Comparison of ENCODE assay signal across 8 cellular contexts in genomic region chr22:20020533-20021195, GRCh38. TPM values are rescaled to one million over a fixed set of nuclear protein-coding genes. Genes with fewer than 3 reads are reported as not detected.
DNase-seq lines count a peak whose midpoint lies in the region; ATAC-seq, FAIRE-seq and TF ChIP-seq lines count a peak whose summit lies in the region.

TANGO2 (plus strand) TSS chr22:20021110; CDS start chr22:20036799, 15,689 bp downstream.

- peaks cover 44% of the 10 kb centered on the region for H3K4me1 ChIP-seq in HepG2 (ENCODE audit: insufficient read depth, low read length)

- H3K27me3 Mint-ChIP-seq in dendritic cell treated with granulocyte-macrophage colony-stimulating factor and Interleukin-4, amounts not matched to agents 40 ng/mL and 50 ng/mL, for 4 days, result peaks cover 25% of the 10 kb centered on the region

- in situ Hi-C loops in HepG2 (cut with HindIII; ENCODE audit: extremely low pct_ligation_motif_present, low pct_unique_long_range_greater_than_20kb), result no loop called here

- ATAC-seq in HG03460 (IDR thresholded peaks at IDR 0.05; ENCODE audit: unreplicated experiment) (peak; percentile 63), HepG2 (peak; percentile 85)

- TF ChIP-seq POLR2A in HepG2 (IDR thresholded peaks at IDR 0.05; ENCODE audit: insufficient read depth in 1 of 2, low read depth in 2 of 2, low read length in 2 of 2), result peak; percentile 71 to 88

- no peak for TF ChIP-seq EP300 in HepG2 (IDR thresholded peaks at IDR 0.05; ENCODE audit: low read depth in 2 of 2, low read length in 2 of 2)
- TF ChIP-seq EP300 in HepG2 (CRISPR knock-in tag; IDR thresholded peaks at IDR 0.05; ENCODE audit: borderline replicate concordance), result no peak

- H3K9me3 Mint-ChIP-seq in dendritic cell treated with granulocyte-macrophage colony-stimulating factor and Interleukin-4, amounts not matched to agents 40 ng/mL and 50 ng/mL, for 4 days, result no peaks in the 10 kb centered on the region

- H3K4me3 ChIP-seq in HepG2 (replicated peaks in 1 of 3; ENCODE audit: insufficient read depth in 1 of 3, low read depth in 2 of 3, low read length in 3 of 3), result peak within 1 kb of the TSS; percentile 83 to 95 (median 88)

- H2AFZ ChIP-seq in HepG2 (ENCODE audit: low read length), result no peak within 1 kb of the TSS

- H3K27me3 ChIP-seq in HepG2 (ENCODE audit: control insufficient read depth in 1 of 2, insufficient read depth in 2 of 2, low read length in 2 of 2), result peaks cover 0 to 5% of the 10 kb centered on the region in 2 experiments; a peak in 1 of 5 replicates

- intact Hi-C loops in dendritic cell treated with granulocyte-macrophage colony-stimulating factor and Interleukin-4, amounts not matched to agents 40 ng/mL and 50 ng/mL, for 4 days (cut with micrococcal nuclease), result no loop called here
- intact Hi-C loops in HepG2 (cut with micrococcal nuclease; ENCODE audit: unreplicated experiment), result no loop called here

- peak within 1 kb of the TSS; percentile 53 for H3K27ac ChIP-seq in HepG2 (ENCODE audit: extremely low read length, insufficient read depth, low read length)

- no peak for TF ChIP-seq RAD21 in HepG2 (CRISPR knock-in tag; IDR thresholded peaks at IDR 0.05)

- no peaks in the 10 kb centered on the region for H3K9me3 ChIP-seq in HepG2 (ENCODE audit: low read length)

- peaks cover 12% of the 10 kb centered on the region for H3K79me2 ChIP-seq in HepG2 (ENCODE audit: insufficient read depth, low read length)

- H3K4me1 Mint-ChIP-seq in dendritic cell treated with granulocyte-macrophage colony-stimulating factor and Interleukin-4, amounts not matched to agents 40 ng/mL and 50 ng/mL, for 4 days (ENCODE audit: low read depth), result peaks cover 59% of the 10 kb centered on the region

- 0 out of 5 replicates have a peak, but pooled peaks cover 0 to 1% of the 10 kb centered on the region in 2 experiments for H3K36me3 ChIP-seq in HepG2 (replicated peaks in 1 of 2; ENCODE audit: control insufficient read depth in 1 of 2, insufficient read depth in 2 of 2, low read length in 2 of 2)

- peak within 1 kb of the TSS; percentile 98 for H3K4me2 ChIP-seq in HepG2 (ENCODE audit: low read depth, low read length)

- CTCF ChIA-PET in HepG2 (lab: Yijun Ruan, JAX; ENCODE audit: low intra/inter-chr PET ratio, low total read pairs), result no interaction called here

- no peaks in the 10 kb centered on the region for H4K20me1 ChIP-seq in HepG2 (ENCODE audit: insufficient read depth, low read length)

- H3K4me3 Mint-ChIP-seq in dendritic cell treated with granulocyte-macrophage colony-stimulating factor and Interleukin-4, amounts not matched to agents 40 ng/mL and 50 ng/mL, for 4 days, result peak within 1 kb of the TSS; percentile 89

- no TSS peak for BruUV-seq in HepG2 (replicated peaks; lab: Mats Ljungman, UMichigan)

- POLR2A ChIA-PET in HepG2 (lab: Yijun Ruan, JAX), result interaction anchor here (1.1 to 2.1 kb wide), 5 partner anchors 7 to 58 kb away, joined by 3 to 4 read pairs (median 3); no protein-coding TSS in a partner anchor

- no peak for TF ChIP-seq CTCF in HepG2 (CRISPR knock-in tag; IDR thresholded peaks at IDR 0.05)

- FAIRE-seq in GM19239 (lab: Jason Lieb, UNC) (peak; percentile 83), HepG2 (lab: Jason Lieb, UNC) (peak; percentile 37)

- 0% methylated on average over 5 of the region's 61 CpGs for whole genome bisulfite sequencing in HepG2 (ENCODE audit: low lambda C conversion rate)

- H3K9ac ChIP-seq in HepG2 (ENCODE audit: insufficient read depth, low read depth, low read length), result peak within 1 kb of the TSS; percentile 77

- peaks cover 50% of the 10 kb centered on the region for H3K36me3 Mint-ChIP-seq in dendritic cell treated with granulocyte-macrophage colony-stimulating factor and Interleukin-4, amounts not matched to agents 40 ng/mL and 50 ng/mL, for 4 days (ENCODE audit: low read depth)

- DNase-seq in Ammon's horn (ENCODE audit: low spot score), result peak; percentile 93
- DNase-seq in GM19239 (ENCODE audit: insufficient read length, low spot score), result peak; percentile 94
- peak; percentile 89 for DNase-seq in NCI-H748 (lab: John Stamatoyannopoulos, UW; ENCODE audit: unreplicated experiment)
- peak; percentile 91 for DNase-seq in activated CD4-positive, alpha-beta T cell treated with anti-CD3 and anti-CD28 coated beads, Interleukin-2, amount 50 U/mL, for 1 hour
- DNase-seq in HepG2 (ENCODE audit: low spot score), result peak; percentile 74
- DNase-seq in stimulated activated CD4-positive, alpha-beta T cell treated with anti-CD3 and anti-CD28 coated beads, Interleukin-2, amount 100 ng/mL, for 48 hours, result peak; percentile 94 to 98

- H3K27ac Mint-ChIP-seq in dendritic cell treated with granulocyte-macrophage colony-stimulating factor and Interleukin-4, amounts not matched to agents 40 ng/mL and 50 ng/mL, for 4 days, result peak within 1 kb of the TSS; percentile 91

TF ChIP-seq in HepG2, 621 proteins besides CTCF, POLR2A, EP300 and RAD21 (continues in another document):
- TF ChIP-seq ZNF672 (CRISPR knock-in tag; IDR thresholded peaks at IDR 0.05), result no peak
- TF ChIP-seq ZNF766 (CRISPR knock-in tag; IDR thresholded peaks at IDR 0.05; ENCODE audit: borderline replicate concordance), result no peak
- peak; percentile 80 for TF ChIP-seq POLR2G (IDR thresholded peaks at IDR 0.05; ENCODE audit: low read depth, low read length)
- 0 out of 2 replicates have a peak, but pooled peaks have one; percentile 17 for TF ChIP-seq TARDBP (CRISPR knock-in tag; IDR thresholded peaks at IDR 0.05)
- TF ChIP-seq MYPOP (CRISPR knock-in tag; IDR thresholded peaks at IDR 0.05), result 0 out of 2 replicates have a peak, but pooled peaks have one; percentile 37
- no peak for TF ChIP-seq ZSCAN20 (CRISPR knock-in tag; IDR thresholded peaks at IDR 0.05; ENCODE audit: borderline replicate concordance)
- TF ChIP-seq DZIP1 (CRISPR knock-in tag; IDR thresholded peaks at IDR 0.05), result peak; percentile 48; the same call in 1 of the 2 replicates
- TF ChIP-seq TFDP1 (CRISPR knock-in tag; IDR thresholded peaks at IDR 0.05; ENCODE audit: borderline replicate concordance), result peak; percentile 65; the same call in 1 of the 2 replicates
- TF ChIP-seq RFXANK (CRISPR knock-in tag; IDR thresholded peaks at IDR 0.05), result no peak

RNA-seq across cellular contexts. Expression of gene TANGO2, which starts in this region (rescaled TPM):
- 12.1 and 12.9 TPM in 2 replicates for total RNA-seq in HepG2 (2016; rRNA removed; fragmentation: Illumina TruSeq; extraction: Trizol)
- 7.0 and 7.5 TPM in 2 replicates for total RNA-seq in HepG2 (2016; cell fraction: cytosol; rRNA removed; fragmentation: Illumina TruSeq; extraction: Trizol; ENCODE audit: low read depth)
- total RNA-seq in HepG2 (2016; cell fraction: insoluble cytoplasmic fraction; rRNA removed; fragmentation: Illumina TruSeq; extraction: Trizol), result 11.8 and 12.2 TPM in 2 replicates
- 17.5 and 20.9 TPM in 2 replicates for total RNA-seq in HepG2 (2016; cell fraction: membrane; rRNA removed; fragmentation: Illumina TruSeq; extraction: Trizol)
- total RNA-seq in HepG2 (2016; cell fraction: nucleus; rRNA removed; fragmentation: Illumina TruSeq; extraction: Trizol), result 7.2 and 10.6 TPM in 2 replicates
- polyA plus RNA-seq in HepG2 (2011; rRNA removed), result 14.8 and 20.8 TPM in 2 replicates
- 17.4 and 18.3 TPM in 2 replicates for polyA plus RNA-seq in HepG2 (2011; cell fraction: cytosol; rRNA removed)
- 24.2 and 25.5 TPM in 2 replicates for polyA plus RNA-seq in HepG2 (2011; cell fraction: nucleus; rRNA removed)
- polyA plus RNA-seq in HepG2 (2012), result 5.0 and 9.6 TPM in 2 replicates
- 8.1 TPM in 2 replicates for polyA plus RNA-seq in HepG2 (2016; cell fraction: cytosol; fragmentation: Illumina TruSeq; extraction: Trizol; ENCODE audit: low read depth)
- 10.1 and 14.2 TPM in 2 replicates for polyA plus RNA-seq in HepG2 (2016; cell fraction: insoluble cytoplasmic fraction; fragmentation: Illumina TruSeq; extraction: Trizol; ENCODE audit: low read depth)
- polyA plus RNA-seq in HepG2 (2016; cell fraction: membrane; fragmentation: Illumina TruSeq; extraction: Trizol; ENCODE audit: low read depth), result 14.1 and 15.1 TPM in 2 replicates
- 17.4 and 18.4 TPM in 2 replicates for polyA plus RNA-seq in HepG2 (2016; cell fraction: nucleus; fragmentation: Illumina TruSeq; extraction: Trizol; ENCODE audit: insufficient read depth, low read depth)
- polyA minus RNA-seq in HepG2 (2011; rRNA and poly(A)+ RNA removed; ENCODE audit: low replicate concordance), result 34.8 and 39.9 TPM in 2 replicates
- 9.8 and 10.9 TPM in 2 replicates for polyA minus RNA-seq in HepG2 (2011; cell fraction: cytosol; rRNA and poly(A)+ RNA removed)
- polyA minus RNA-seq in HepG2 (2011; cell fraction: nucleus; rRNA and poly(A)+ RNA removed), result 8.9 and 9.0 TPM in 2 replicates

Comparison
In these comparisons a context has a peak if more than half of its experiments do, and no peak if none do; other contexts are left out.
1. Peak in every context shown above with its lines: DNase-seq, ATAC-seq, H3K4me3 ChIP-seq and H3K27ac ChIP-seq.